Comparison of ENCODE assay signal across 9 cellular contexts in the genomic region with DNA sequence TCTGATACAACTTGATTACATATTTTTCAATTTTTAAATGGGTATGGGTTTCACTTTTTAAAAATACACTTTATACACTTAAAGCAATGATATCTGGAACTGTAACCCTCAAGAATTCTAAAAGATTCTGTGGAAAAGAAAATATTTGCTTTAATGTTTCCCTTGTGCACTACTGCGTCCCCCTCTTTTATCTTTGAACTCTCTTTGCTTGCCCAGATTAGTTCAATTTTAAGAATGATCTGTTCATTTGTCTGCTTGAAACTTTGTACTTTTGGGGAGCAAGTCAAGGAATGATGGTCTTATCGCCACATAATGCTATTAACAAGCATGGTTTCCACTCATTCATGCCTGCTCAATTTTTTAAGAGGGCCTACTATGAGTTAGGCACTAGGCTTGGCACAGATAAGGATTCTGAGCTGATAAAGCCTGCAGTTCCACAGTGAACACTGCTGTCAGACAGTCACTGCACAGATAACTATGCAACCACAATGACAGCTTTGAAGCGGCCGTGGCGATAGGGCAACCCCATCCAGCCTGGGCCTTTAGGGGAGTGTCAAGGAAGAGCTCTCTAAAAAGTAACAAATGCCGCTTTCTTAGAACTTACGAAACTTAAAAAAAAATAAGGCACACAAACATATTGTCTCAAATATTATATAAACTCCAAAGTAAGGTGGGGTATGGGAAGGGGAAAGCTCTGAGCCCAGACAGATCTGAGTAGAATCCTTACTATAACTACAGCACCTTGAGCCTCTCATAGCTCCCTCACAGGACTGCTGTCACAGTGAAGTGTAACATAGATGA. TPM values are rescaled to one million over a fixed set of nuclear protein-coding genes. Genes with fewer than 3 reads are reported as not detected.
DNase-seq lines count a peak whose midpoint lies in the region; ATAC-seq, FAIRE-seq and TF ChIP-seq lines count a peak whose summit lies in the region.
"Had no signal": no experiment of that assay in that cellular context is flagged by ENCODE, and none has a peak within 500 bp of the region (broad histone marks: within the 10 kb centered on the region; RNA-seq: fewer than 3 reads in every experiment).

No MANE protein-coding gene starts in this region.

- TF ChIP-seq CTCF in mucosa of descending colon (IDR thresholded peaks at IDR 0.05), result no peak
- TF ChIP-seq CTCF in D721Med (IDR thresholded peaks at IDR 0.05; ENCODE audit: insufficient read depth, missing control alignments), result no peak

- no peaks in the 10 kb centered on the region for H3K27me3 ChIP-seq in CD4-positive, CD25-positive, alpha-beta regulatory T cell (ENCODE audit: control insufficient read depth, insufficient read depth, low read length)
- H3K27me3 ChIP-seq in trophoblast cell (ENCODE audit: insufficient read depth, low read length), result no peaks in the 10 kb centered on the region

- intact Hi-C loops in mucosa of descending colon (cut with DNase I, micrococcal nuclease), result no loop called here

- FAIRE-seq in D721Med (lab: Jason Lieb, UNC), result no peak

- peak; percentile 56 to 87 (median 73) for DNase-seq in CD4-positive, CD25-positive, alpha-beta regulatory T cell
- DNase-seq in SK-N-MC (ENCODE audit: low read depth, low spot score) (no peak), mucosa of descending colon (peak; percentile 26 to 64 (median 37)), trophoblast cell (no peak), D721Med (ENCODE audit: insufficient read length, low spot score) (no peak), NCI-H1436 (lab: John Stamatoyannopoulos, UW) (no peak)
- DNase-seq in activated naive CD4-positive, alpha-beta T cell treated with Interleukin-2 at 50 U/mL for 16 hours, result peak; percentile 59
- DNase-seq: NCI-H510A had no signal

- no peak overlapping the region for H2AFZ ChIP-seq in trophoblast cell (ENCODE audit: insufficient read depth, low read length, poor library complexity)

- H2AK5ac ChIP-seq in trophoblast cell (ENCODE audit: low read length), result no peak overlapping the region

- H2BK12ac ChIP-seq in trophoblast cell (ENCODE audit: low read length), result no peak overlapping the region

- no peak overlapping the region for H2BK120ac ChIP-seq in trophoblast cell (ENCODE audit: insufficient read depth, low read length, poor library complexity)

- no peak overlapping the region for H3K23ac ChIP-seq in trophoblast cell (ENCODE audit: low read length)

- H3K9me3 Mint-ChIP-seq in CD4-positive, CD25-positive, alpha-beta regulatory T cell, result no peaks in the 10 kb centered on the region

- H2BK5ac ChIP-seq in trophoblast cell (ENCODE audit: low read depth, low read length, poor library complexity), result no peak overlapping the region

- peaks cover 0 to 57% (median 44%) of the 10 kb centered on the region in 4 donors for H3K4me1 Mint-ChIP-seq in CD4-positive, CD25-positive, alpha-beta regulatory T cell

- no peaks in the 10 kb centered on the region for H3K27me3 Mint-ChIP-seq in CD4-positive, CD25-positive, alpha-beta regulatory T cell

- H3K9ac ChIP-seq in SK-N-MC (ENCODE audit: insufficient read length), result peak overlapping the region; percentile 49
- H3K9ac ChIP-seq in trophoblast cell (ENCODE audit: low read length), result no peak overlapping the region

- peaks cover 6% of the 10 kb centered on the region for H3K36me3 Mint-ChIP-seq in CD4-positive, CD25-positive, alpha-beta regulatory T cell

- H4K8ac ChIP-seq in trophoblast cell (ENCODE audit: low read depth, low read length), result no peak overlapping the region

- H3K4me3 Mint-ChIP-seq in CD4-positive, CD25-positive, alpha-beta regulatory T cell, result no peak overlapping the region

- H3K79me1 ChIP-seq in trophoblast cell (ENCODE audit: low read length), result peaks cover 17% of the 10 kb centered on the region

- H3K36me3 ChIP-seq in CD4-positive, CD25-positive, alpha-beta regulatory T cell (ENCODE audit: control insufficient read depth, insufficient read depth, low read length), result peaks cover 9% of the 10 kb centered on the region
- peaks cover 8% of the 10 kb centered on the region for H3K36me3 ChIP-seq in SK-N-MC (ENCODE audit: insufficient read depth, low read length)
- no peaks in the 10 kb centered on the region for H3K36me3 ChIP-seq in mucosa of descending colon (ENCODE audit: low read depth)
- peaks cover 0 to 2% of the 10 kb centered on the region in 2 experiments for H3K36me3 ChIP-seq in trophoblast cell (ENCODE audit: control insufficient read depth in 1 of 2, insufficient read depth in 2 of 2, low read length in 2 of 2)

- H3K18ac ChIP-seq in trophoblast cell (ENCODE audit: low read length), result no peak overlapping the region

- no peak overlapping the region for H4K91ac ChIP-seq in trophoblast cell (ENCODE audit: low read depth, low read length)

- no peak overlapping the region for H3K27ac Mint-ChIP-seq in CD4-positive, CD25-positive, alpha-beta regulatory T cell

- no peak overlapping the region for H4K12ac ChIP-seq in trophoblast cell (ENCODE audit: low read depth, low read length)

- no peaks in the 10 kb centered on the region for H3K9me3 ChIP-seq in CD4-positive, CD25-positive, alpha-beta regulatory T cell (ENCODE audit: control insufficient read depth in 2 of 2, low read length in 2 of 2)
- H3K9me3 ChIP-seq in SK-N-MC (ENCODE audit: low read depth, low read length) (no peaks in the 10 kb centered on the region), mucosa of descending colon (no peaks in the 10 kb centered on the region), trophoblast cell (ENCODE audit: insufficient read depth, low read depth, low read length) (no peaks in the 10 kb centered on the region)

- H3K14ac ChIP-seq in trophoblast cell (ENCODE audit: low read length), result no peak overlapping the region

- peaks cover 94% of the 10 kb centered on the region for H3K4me1 ChIP-seq in CD4-positive, CD25-positive, alpha-beta regulatory T cell (ENCODE audit: control insufficient read depth, insufficient read depth, low read length, poor library complexity, severe bottlenecking)
- H3K4me1 ChIP-seq in mucosa of descending colon (ENCODE audit: low read depth), result peaks cover 5% of the 10 kb centered on the region
- peaks cover 22 to 28% of the 10 kb centered on the region in 2 experiments for H3K4me1 ChIP-seq in trophoblast cell (ENCODE audit: control insufficient read depth in 1 of 2, insufficient read depth in 2 of 2, low read length in 2 of 2)

- H3K27ac ChIP-seq in CD4-positive, CD25-positive, alpha-beta regulatory T cell (ENCODE audit: insufficient read depth, low read length, poor library complexity, severe bottlenecking), result peak overlapping the region; percentile 86
- peak overlapping the region; percentile 45; the same call in 1 of the 2 replicates for H3K27ac ChIP-seq in SK-N-MC
- no peak overlapping the region for H3K27ac ChIP-seq in trophoblast cell (ENCODE audit: low read depth, low read length)

- ATAC-seq in CD4-positive, CD25-positive, alpha-beta regulatory T cell (ENCODE audit: low read depth in 2 of 2), result peak; percentile 81 to 89
- ATAC-seq in mucosa of descending colon (peak; percentile 66), GM19452 (IDR thresholded peaks at IDR 0.05; ENCODE audit: unreplicated experiment) (no peak)

- no peak overlapping the region for H3K4me2 ChIP-seq in trophoblast cell (ENCODE audit: low read length)

- no peak overlapping the region for H3K4ac ChIP-seq in trophoblast cell (ENCODE audit: low read depth, low read length)

- no CpG with 5 or more reads among the region's 7 CpGs for WGBS in trophoblast cell (ENCODE audit: extremely low coverage, insufficient coverage, insufficient read length)

- H3K79me2 ChIP-seq in trophoblast cell (ENCODE audit: control insufficient read depth, insufficient read depth, low read length, poor library complexity), result peaks cover 6% of the 10 kb centered on the region

- peak overlapping the region; percentile 72 for H3K4me3 ChIP-seq in CD4-positive, CD25-positive, alpha-beta regulatory T cell (ENCODE audit: low read depth, low read length)
- H3K4me3 ChIP-seq in SK-N-MC, result no peak overlapping the region
- H3K4me3 ChIP-seq in mucosa of descending colon, result no peak overlapping the region
- H3K4me3 ChIP-seq in trophoblast cell (ENCODE audit: low read depth, low read length), result no peak overlapping the region

RNA-seq across cellular contexts. Expression of a gene that starts 29.7 kb away (rescaled TPM):
- total RNA-seq in CD4-positive, CD25-positive, alpha-beta regulatory T cell, result 592 TPM
- polyA plus RNA-seq in CD4-positive, CD25-positive, alpha-beta regulatory T cell, result 100 to 1,000 TPM; 267 to 320 (median 288) TPM
- total RNA-seq in mucosa of descending colon, result 10 to 100 TPM; 15.0 to 63.0 (median 24.8) TPM
- 78.0 and 85.2 TPM in 2 replicates for polyA plus RNA-seq in trophoblast cell (2013)

Comparison
In these comparisons a context has a peak if more than half of its experiments do, and no peak if none do; other contexts are left out.
1. DNase-seq: peak in CD4-positive, CD25-positive, alpha-beta regulatory T cell (3 of 3), activated naive CD4-positive, alpha-beta T cell treated with Interleukin-2 at 50 U/mL for 16 hours (single experiment) and mucosa of descending colon (3 of 3); none in SK-N-MC (single experiment), trophoblast cell (0 of 2), D721Med (single experiment) and NCI-H1436 (single experiment).